Comparison of ENCODE assay signal across 8 cellular contexts in the genomic region with DNA sequence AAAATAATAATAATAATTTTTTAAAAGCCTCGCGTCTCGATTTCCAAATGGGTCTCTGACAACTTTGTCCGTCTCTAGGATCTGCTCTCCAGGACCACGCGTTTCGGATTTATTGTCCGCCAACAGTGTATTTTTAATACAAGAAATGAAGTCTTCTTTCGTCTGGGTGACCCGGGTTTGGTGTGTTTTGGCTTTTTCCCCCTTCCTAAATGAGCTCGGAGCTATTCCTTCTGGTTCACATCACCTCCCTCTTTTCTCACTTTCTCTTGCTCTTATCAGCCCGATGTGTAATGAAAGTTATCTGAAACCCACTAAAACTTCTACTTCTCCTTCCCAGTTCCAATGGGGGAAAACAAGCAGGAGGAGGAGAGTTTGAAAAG.
DNase-seq lines count a peak whose midpoint lies in the region; ATAC-seq and TF ChIP-seq lines count a peak whose summit lies in the region.

No MANE protein-coding gene starts in this region.

- no peaks in the 10 kb centered on the region for H3K36me3 Mint-ChIP-seq in brain

- H3K4me1 Mint-ChIP-seq in brain, result peaks cover 60% of the 10 kb centered on the region

- peaks cover 63% of the 10 kb centered on the region for H3K27me3 ChIP-seq in HL-60 (ENCODE audit: insufficient read depth, poor library complexity, severe bottlenecking)
- peaks cover 10 to 40% of the 10 kb centered on the region in 2 donors for H3K27me3 ChIP-seq in right lobe of liver

- WGBS in right lobe of liver (ENCODE audit: insufficient coverage, low coverage, low lambda C conversion rate, missing lambda C conversion rate), result 4% methylated on average over 12 of the region's 12 CpGs
- 3% methylated on average over 12 of the region's 12 CpGs for whole genome bisulfite sequencing in urinary bladder

- H3K4me3 ChIP-seq in HL-60 (replicated peaks; ENCODE audit: insufficient read depth, low read length), result 0 out of 2 replicates have a peak overlapping the region, but pooled peaks have one; percentile 2
- peak overlapping the region; percentile 18 to 31 (median 25) for H3K4me3 ChIP-seq in right lobe of liver
- H3K4me3 ChIP-seq in urinary bladder (ENCODE audit: low read depth, low read length), result peak overlapping the region; percentile 44

- intact Hi-C loops in right lobe of liver (cut with DNase I), result no loop called here

- TF ChIP-seq POLR2A in right lobe of liver (IDR thresholded peaks at IDR 0.05), result no peak

- H3K36me3 ChIP-seq in right lobe of liver (no peaks in the 10 kb centered on the region), urinary bladder (ENCODE audit: insufficient read depth) (no peaks in the 10 kb centered on the region)

- H3K4me1 ChIP-seq in right lobe of liver (peaks cover 0 to 20% (median 6%) of the 10 kb centered on the region in 4 donors), urinary bladder (ENCODE audit: insufficient read depth) (no peaks in the 10 kb centered on the region)

- H3K27me3 Mint-ChIP-seq in brain, result peaks cover 83% of the 10 kb centered on the region

- peak overlapping the region; percentile 77 to 92 (median 83) for H3K4me3 Mint-ChIP-seq in brain

- H3K9me3 ChIP-seq in right lobe of liver, result no peaks in the 10 kb centered on the region

- peaks cover 0 to 4% (median 0%) of the 10 kb centered on the region in 5 experiments for H3K9me3 Mint-ChIP-seq in brain

- TF ChIP-seq CTCF in HL-60 (IDR thresholded peaks at IDR 0.05; ENCODE audit: insufficient read depth, low read length) (no peak), brain (conservative IDR thresholded peaks at IDR 0.05) (no peak), right lobe of liver (IDR thresholded peaks at IDR 0.05) (no peak)

- H3K27ac Mint-ChIP-seq in brain, result peak overlapping the region in 3 of 5 experiments; percentile 10 to 95 (median 51)

- DNase-seq in AG08395 (ENCODE audit: low spot score) (peak; percentile 8), HL-60 (ENCODE audit: low read depth in 1 of 2, low spot score in 1 of 2) (no peak), right lobe of liver (no peak), NCI-H2081 (lab: John Stamatoyannopoulos, UW) (no peak), kidney tubule cell (ENCODE audit: low spot score) (no peak)

- no peak overlapping the region for H3K27ac ChIP-seq in HL-60 (replicated peaks)
- H3K27ac ChIP-seq in right lobe of liver, result peak overlapping the region; percentile 8 to 58 (median 25)
- H3K27ac ChIP-seq in urinary bladder (ENCODE audit: low read depth), result peak overlapping the region; percentile 49

- ATAC-seq in right lobe of liver, result no peak
- ATAC-seq in GM21447 (IDR thresholded peaks at IDR 0.05; ENCODE audit: unreplicated experiment), result no peak
